ENCODE assay signal across 17 cellular contexts in the genomic region with DNA sequence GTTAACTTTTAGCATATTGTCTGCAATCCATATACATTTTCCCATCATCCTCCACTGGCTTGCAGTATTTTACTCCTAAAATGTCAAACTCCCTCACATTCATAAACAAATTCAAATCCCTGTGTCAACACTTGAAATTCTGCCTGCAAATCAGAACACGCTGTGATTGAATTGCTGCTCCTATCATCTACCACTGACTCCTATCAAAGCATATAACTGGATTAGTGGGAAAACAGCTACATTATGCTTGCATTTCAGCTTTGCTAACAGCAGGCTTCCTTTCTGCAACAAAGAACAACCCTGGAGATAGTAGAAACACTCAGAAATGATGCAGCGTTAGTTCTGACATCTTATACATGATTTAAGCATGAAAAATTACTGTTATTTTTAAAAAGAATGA.
DNase-seq lines count a peak whose midpoint lies in the region; ATAC-seq and TF ChIP-seq lines count a peak whose summit lies in the region.
"Had no signal": no experiment of that assay in that cellular context is flagged by ENCODE, and none has a peak within 500 bp of the region (broad histone marks: within the 10 kb centered on the region; RNA-seq: fewer than 3 reads in every experiment).

No MANE protein-coding gene starts in this region.

- H3K4me1 ChIP-seq in BE2C (peaks cover 35% of the 10 kb centered on the region), IMR-90 (ENCODE audit: control insufficient read depth, insufficient read depth, low read length) (peaks cover 9% of the 10 kb centered on the region), stomach (peaks cover 0 to 21% (median 10%) of the 10 kb centered on the region in 4 donors), gastroesophageal sphincter (peaks cover 2 to 32% (median 11%) of the 10 kb centered on the region in 3 donors)
- H3K4me1 ChIP-seq: colonic mucosa, pancreas, suprapubic skin had no signal

- intact Hi-C loops in IMR-90 (cut with micrococcal nuclease) = loop anchor here (5.0 kb wide), 1 partner anchor 391 kb away; a partner anchor contains a TSS
- intact Hi-C loops in stomach (cut with DNase I; ENCODE audit: low total_unique reads) = no loop called here

- H4K91ac ChIP-seq in IMR-90 (ENCODE audit: insufficient read depth, low read depth, low read length) = no peak overlapping the region

- dilution Hi-C loops in IMR-90 (cut with HindIII; ENCODE audit: low sequenced_read_pairs, unreplicated experiment) = no loop called here

- in situ Hi-C loops in IMR-90 (cut with MboI; ENCODE audit: low sequenced_read_pairs) = loop anchor here (10.0 kb wide), 1 partner anchor 173 kb away; no protein-coding TSS in a partner anchor

- POLR2A ChIA-PET in IMR-90 (lab: Charles Lee; ENCODE audit: unreplicated experiment) = no interaction called here

- ATAC-seq in IMR-90 (ENCODE audit: low read depth) (no peak), gastroesophageal sphincter (no peak)
- ATAC-seq: activated naive CD4-positive, alpha-beta T cell treated with anti-CD3 and anti-CD28 coated beads, Interleukin-2, amount 50 U/mL, for 72 hours; pancreas had no signal

- H2AFZ ChIP-seq in IMR-90 (replicated peaks; ENCODE audit: low read length, poor library complexity) = no peak overlapping the region

- CTCF ChIA-PET in IMR-90 (lab: Yijun Ruan, JAX) = interaction anchor here (0.6 kb wide), 1 partner anchor 692 kb away, joined by 3 read pairs; no protein-coding TSS in a partner anchor

- H3K9ac ChIP-seq in IMR-90 (ENCODE audit: low read depth, low read length) = no peak overlapping the region
- H3K9ac ChIP-seq: KMS-11 had no signal

- H4K20me1 ChIP-seq in IMR-90 (ENCODE audit: insufficient read depth, low read length) = no peaks in the 10 kb centered on the region

- no peak overlapping the region for H3K14ac ChIP-seq in IMR-90 (replicated peaks; ENCODE audit: low read depth, low read length)

- H3K36me3 ChIP-seq in BE2C (no peaks in the 10 kb centered on the region), IMR-90 (ENCODE audit: control insufficient read depth, insufficient read depth, low read length) (no peaks in the 10 kb centered on the region), stomach (no peaks in the 10 kb centered on the region), gastroesophageal sphincter (no peaks in the 10 kb centered on the region)
- H3K36me3 ChIP-seq: colonic mucosa, pancreas, suprapubic skin had no signal

- H2BK15ac ChIP-seq in IMR-90 (ENCODE audit: low read depth, low read length) = no peak overlapping the region

- H3K18ac ChIP-seq in IMR-90 (ENCODE audit: low read depth, low read length) = no peak overlapping the region; the same call in 1 of the 2 replicates

- H3K4me3 ChIP-seq in BE2C (ENCODE audit: low read depth, low read length) (peak overlapping the region; percentile 16; the same call in 1 of the 2 replicates), IMR-90 (ENCODE audit: insufficient read depth, low read depth, low read length) (no peak overlapping the region), stomach (no peak overlapping the region), gastroesophageal sphincter (no peak overlapping the region)
- H3K4me3 ChIP-seq: colonic mucosa, pancreas, skin epidermis, suprapubic skin had no signal

- H2BK5ac ChIP-seq in IMR-90 (ENCODE audit: low read depth, low read length, poor library complexity, severe bottlenecking) = no peak overlapping the region

- H2AK5ac ChIP-seq in IMR-90 (ENCODE audit: low read depth, low read length) = no peak overlapping the region

- H3K27me3 ChIP-seq in BE2C (no peaks in the 10 kb centered on the region), IMR-90 (ENCODE audit: control insufficient read depth, insufficient read depth, low read length) (no peaks in the 10 kb centered on the region), stomach (no peaks in the 10 kb centered on the region), gastroesophageal sphincter (no peaks in the 10 kb centered on the region)
- H3K27me3 ChIP-seq: colonic mucosa, suprapubic skin had no signal

- no peak overlapping the region for H4K5ac ChIP-seq in IMR-90 (ENCODE audit: low read depth, low read length)

- H3K79me1 ChIP-seq in IMR-90 (ENCODE audit: low read depth in 1 of 2, low read length in 2 of 2) = no peaks in the 10 kb centered on the region

- TF ChIP-seq RAD21 in IMR-90 (IDR thresholded peaks at IDR 0.05; ENCODE audit: low read length) = no peak

- H2BK120ac ChIP-seq in IMR-90 (ENCODE audit: low read depth, low read length) = no peak overlapping the region

- no peak overlapping the region for H2BK20ac ChIP-seq in IMR-90 (ENCODE audit: low read depth, low read length)

- no peak overlapping the region for H3K56ac ChIP-seq in IMR-90 (ENCODE audit: extremely low read depth, insufficient read depth, low read length)

- peak; percentile 39; the same call in 1 of the 2 replicates for TF ChIP-seq CTCF in BE2C (IDR thresholded peaks at IDR 0.05; ENCODE audit: low read depth, low read length)
- no peak for TF ChIP-seq CTCF in IMR-90 (conservative IDR thresholded peaks at IDR 0.05; ENCODE audit: low read depth, low read length)
- no peak for TF ChIP-seq CTCF in stomach (IDR thresholded peaks at IDR 0.05)
- TF ChIP-seq CTCF in gastroesophageal sphincter (IDR thresholded peaks at IDR 0.05) = no peak

- H3K9me3 ChIP-seq in BE2C = no peaks in the 10 kb centered on the region
- H3K9me3 ChIP-seq in IMR-90 (ENCODE audit: control insufficient read depth, insufficient read depth, low read length) = no peaks in the 10 kb centered on the region
- H3K9me3 ChIP-seq in stomach = no peaks in the 10 kb centered on the region
- H3K9me3 ChIP-seq in gastroesophageal sphincter = no peaks in the 10 kb centered on the region
- H3K9me3 ChIP-seq: colonic mucosa, pancreas, suprapubic skin had no signal

- H3K27ac ChIP-seq in IMR-90 (ENCODE audit: insufficient read depth, low read length) (no peak overlapping the region), stomach (no peak overlapping the region), gastroesophageal sphincter (no peak overlapping the region)
- H3K27ac ChIP-seq: colonic mucosa, KMS-11, pancreas, skin epidermis, suprapubic skin had no signal

- H3K4ac ChIP-seq in IMR-90 (ENCODE audit: low read depth, low read length) = no peak overlapping the region

- H3K9me1 ChIP-seq in IMR-90 (ENCODE audit: insufficient read depth, low read length) = no peaks in the 10 kb centered on the region

- no peak for TF ChIP-seq EP300 in stomach (IDR thresholded peaks at IDR 0.05)
- no peak for TF ChIP-seq EP300 in gastroesophageal sphincter (IDR thresholded peaks at IDR 0.05)

- WGBS in IMR-90 (ENCODE audit: extremely low coverage in 2 of 2, insufficient read length in 1 of 2), 2 experiments = no CpG with 5 or more reads among the region's 2 CpGs
- 39 to 57% (median 47%) methylated on average over 2 of the region's 2 CpGs for WGBS in stomach, 5 donors
- WGBS in gastroesophageal sphincter (ENCODE audit: low coverage in 1 of 2), 2 donors = 13 to 56% methylated on average over 1 to 2 of the region's 2 CpGs

- no peak overlapping the region; the same call in 1 of the 2 replicates for H3K4me2 ChIP-seq in IMR-90 (ENCODE audit: low read depth, low read length)
- H3K4me2 ChIP-seq: KMS-11 had no signal

- BruUV-seq in IMR-90 (replicated peaks; lab: Mats Ljungman, UMichigan) = no TSS peak

- TF ChIP-seq POLR2A in IMR-90 (IDR thresholded peaks at IDR 0.05; ENCODE audit: low read depth, low read length) = no peak
- no peak for TF ChIP-seq POLR2A in stomach (IDR thresholded peaks at IDR 0.05)
- TF ChIP-seq POLR2A in gastroesophageal sphincter (IDR thresholded peaks at IDR 0.05) = no peak

- DNase-seq in BE2C (peak; percentile 44), IMR-90 (no peak), SK-N-DZ (ENCODE audit: low spot score) (peak; percentile 94), midbrain (lab: John Stamatoyannopoulos, UW) (peak; percentile 7), stomach (no peak), RPMI8226 (no peak)
- DNase-seq: activated CD4-positive, alpha-beta memory T cell treated with anti-CD3 and anti-CD28 coated beads, Interleukin-2, amount 10 ng/mL, durations not matched to agents 7 days and 5 days; activated T-cell treated with anti-CD3 and anti-CD28 coated beads, Interleukin-2, amount 50 U/mL, for 48 hours; Calu3; colonic mucosa; pancreas; stimulated activated CD4-positive, alpha-beta T cell treated with anti-CD3 and anti-CD28 coated beads, Interleukin-4, amount 100 ng/mL, for 24 hours had no signal

- H2AK9ac ChIP-seq in IMR-90 (replicated peaks; ENCODE audit: low read depth, low read length, poor library complexity) = no peak overlapping the region

- H4K8ac ChIP-seq in IMR-90 (ENCODE audit: low read depth in 2 of 2, low read length in 2 of 2) = no peak overlapping the region

- H3K23ac ChIP-seq in IMR-90 (ENCODE audit: low read depth, low read length) = peak overlapping the region; percentile 4; the same call in 1 of the 2 replicates

TF ChIP-seq in IMR-90, 13 proteins besides CTCF, POLR2A, EP300 and RAD21:
- TF ChIP-seq, protein P1, sequence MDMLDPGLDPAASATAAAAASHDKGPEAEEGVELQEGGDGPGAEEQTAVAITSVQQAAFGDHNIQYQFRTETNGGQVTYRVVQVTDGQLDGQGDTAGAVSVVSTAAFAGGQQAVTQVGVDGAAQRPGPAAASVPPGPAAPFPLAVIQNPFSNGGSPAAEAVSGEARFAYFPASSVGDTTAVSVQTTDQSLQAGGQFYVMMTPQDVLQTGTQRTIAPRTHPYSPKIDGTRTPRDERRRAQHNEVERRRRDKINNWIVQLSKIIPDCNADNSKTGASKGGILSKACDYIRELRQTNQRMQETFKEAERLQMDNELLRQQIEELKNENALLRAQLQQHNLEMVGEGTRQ (IDR thresholded peaks at IDR 0.05; ENCODE audit: low read depth, low read length) = no peak
- no peak for TF ChIP-seq CHD1 (IDR thresholded peaks at IDR 0.05; ENCODE audit: low read depth, low read length)
- TF ChIP-seq MXI1 (IDR thresholded peaks at IDR 0.05; ENCODE audit: borderline replicate concordance, low read depth, low read length) = no peak
- TF ChIP-seq NFE2L2 (IDR thresholded peaks at IDR 0.05; ENCODE audit: low read depth, low read length) = no peak
- TF ChIP-seq, protein P2, sequence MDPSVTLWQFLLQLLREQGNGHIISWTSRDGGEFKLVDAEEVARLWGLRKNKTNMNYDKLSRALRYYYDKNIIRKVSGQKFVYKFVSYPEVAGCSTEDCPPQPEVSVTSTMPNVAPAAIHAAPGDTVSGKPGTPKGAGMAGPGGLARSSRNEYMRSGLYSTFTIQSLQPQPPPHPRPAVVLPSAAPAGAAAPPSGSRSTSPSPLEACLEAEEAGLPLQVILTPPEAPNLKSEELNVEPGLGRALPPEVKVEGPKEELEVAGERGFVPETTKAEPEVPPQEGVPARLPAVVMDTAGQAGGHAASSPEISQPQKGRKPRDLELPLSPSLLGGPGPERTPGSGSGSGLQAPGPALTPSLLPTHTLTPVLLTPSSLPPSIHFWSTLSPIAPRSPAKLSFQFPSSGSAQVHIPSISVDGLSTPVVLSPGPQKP (IDR thresholded peaks at IDR 0.05; ENCODE audit: borderline replicate concordance, low read depth, low read length) = no peak
- no peak for TF ChIP-seq FOS (IDR thresholded peaks at IDR 0.05; ENCODE audit: low read depth, low read length)
- no peak for TF ChIP-seq BHLHE40 (IDR thresholded peaks at IDR 0.05; ENCODE audit: low read depth, low read length)
- TF ChIP-seq MAFK (IDR thresholded peaks at IDR 0.05; ENCODE audit: low read depth, low read length) = no peak
- no peak for TF ChIP-seq SMC3 (IDR thresholded peaks at IDR 0.05; ENCODE audit: low read depth, low read length)
- TF ChIP-seq CEBPB (IDR thresholded peaks at IDR 0.05; ENCODE audit: low read depth, low read length) = no peak
TF ChIP-seq in IMR-90: peak in this region for 0.

Comparison
In these comparisons a context has a peak if more than half of its experiments do, and no peak if none do; other contexts are left out.
1. DNase-seq: peak in BE2C (single experiment), SK-N-DZ (single experiment) and midbrain (single experiment); none in IMR-90 (single experiment), stomach (single experiment) and RPMI8226 (single experiment).